In the genomic region with DNA sequence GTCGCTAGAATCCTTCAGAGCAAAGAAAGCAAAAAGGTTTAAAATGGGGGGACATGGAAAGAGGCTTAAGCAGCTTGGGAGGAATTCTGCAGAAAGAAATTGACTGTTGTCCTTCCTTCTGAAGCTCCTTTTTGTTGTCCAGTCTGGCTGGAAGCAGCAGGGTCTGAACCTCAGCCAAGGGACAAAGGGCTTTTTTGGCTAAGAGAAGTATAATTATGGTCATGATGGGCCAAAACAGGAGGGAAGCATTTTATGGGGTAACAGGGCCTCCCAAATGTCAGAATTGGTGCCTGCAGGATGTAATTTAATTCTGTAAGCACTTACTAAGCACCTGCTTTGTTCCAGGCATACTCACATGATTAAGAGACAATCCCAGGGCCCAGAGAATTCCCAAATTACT, we compare ENCODE assay signal across 17 cellular contexts.
DNase-seq lines count a peak whose midpoint lies in the region; ATAC-seq and TF ChIP-seq lines count a peak whose summit lies in the region.
"Had no signal": no experiment of that assay in that cellular context is flagged by ENCODE, and none has a peak within 500 bp of the region (broad histone marks: within the 10 kb centered on the region; RNA-seq: fewer than 3 reads in every experiment).

No MANE protein-coding gene starts in this region.

- DNase-seq in G401 (ENCODE audit: low spot score) (peak; percentile 75), NCI-H2081 treated with DMSO at 0.1 percent for 48 hours (lab: John Stamatoyannopoulos, UW) (peak; percentile 52), cerebellar cortex (ENCODE audit: low spot score) (peak; percentile 71), medulla oblongata (ENCODE audit: extremely low spot score) (peak; percentile 52), immature natural killer cell (no peak), Right ventricle myocardium superior (no peak)
- DNase-seq in CD4-positive, alpha-beta T cell: no peak
- DNase-seq: Caco-2; CD8-positive, alpha-beta memory T cell; DND-41; GF-D8; GM23248; H7 had no signal

- H3K4me1 Mint-ChIP-seq in immature natural killer cell: no peaks in the 10 kb centered on the region
- H3K4me1 Mint-ChIP-seq in CD4-positive, alpha-beta T cell (ENCODE audit: low read depth): no peaks in the 10 kb centered on the region
- H3K4me1 Mint-ChIP-seq: CD8-positive, alpha-beta memory T cell; IgD-negative memory B cell had no signal

- no peaks in the 10 kb centered on the region for H3K36me3 Mint-ChIP-seq in immature natural killer cell
- H3K36me3 Mint-ChIP-seq in CD4-positive, alpha-beta T cell (ENCODE audit: low read depth): no peaks in the 10 kb centered on the region
- H3K36me3 Mint-ChIP-seq: CD14-positive monocyte; CD8-positive, alpha-beta memory T cell; IgD-negative memory B cell had no signal

- H3K27me3 Mint-ChIP-seq in immature natural killer cell (ENCODE audit: low read depth in 3 of 3): peaks cover 0 to 1% (median 0%) of the 10 kb centered on the region in 3 donors
- peaks cover 9% of the 10 kb centered on the region for H3K27me3 Mint-ChIP-seq in CD4-positive, alpha-beta T cell
- H3K27me3 Mint-ChIP-seq: IgD-negative memory B cell had no signal

- in situ Hi-C loops in G401 (cut with HindIII; ENCODE audit: low sequenced_read_pairs): no loop called here

- no peaks in the 10 kb centered on the region for H3K9me3 ChIP-seq in CD4-positive, alpha-beta T cell (ENCODE audit: control insufficient read depth, low read length)
- H3K9me3 ChIP-seq: A549, Caco-2 had no signal

- H3K27ac Mint-ChIP-seq in immature natural killer cell: no peak overlapping the region
- no peak overlapping the region for H3K27ac Mint-ChIP-seq in CD4-positive, alpha-beta T cell
- H3K27ac Mint-ChIP-seq: CD14-positive monocyte, IgD-negative memory B cell had no signal

- H3K27ac ChIP-seq in CD4-positive, alpha-beta T cell (ENCODE audit: low read depth, low read length): no peak overlapping the region
- H3K27ac ChIP-seq: A549, GM23248 had no signal

- no peak for TF ChIP-seq CTCF in CD4-positive, alpha-beta T cell (IDR thresholded peaks at IDR 0.05)

- CTCF ChIA-PET in CD4-positive, alpha-beta T cell (lab: Charles Lee): no interaction called here

- POLR2A ChIA-PET in CD4-positive, alpha-beta T cell (lab: Charles Lee): no interaction called here

- H3K4me3 Mint-ChIP-seq in immature natural killer cell: no peak overlapping the region
- H3K4me3 Mint-ChIP-seq in CD4-positive, alpha-beta T cell: no peak overlapping the region
- H3K4me3 Mint-ChIP-seq: CD14-positive monocyte; CD8-positive, alpha-beta memory T cell; IgD-negative memory B cell had no signal

- no peaks in the 10 kb centered on the region for H3K27me3 ChIP-seq in CD4-positive, alpha-beta T cell (ENCODE audit: control insufficient read depth, insufficient read depth, low read length)

- ATAC-seq in CD4-positive, alpha-beta T cell (ENCODE audit: poor library complexity): no peak
- ATAC-seq in Right ventricle myocardium superior (ENCODE audit: poor library complexity) (no peak), GM19351 (IDR thresholded peaks at IDR 0.05; ENCODE audit: unreplicated experiment) (no peak)
- ATAC-seq: A549 had no signal

- intact Hi-C loops in CD4-positive, alpha-beta T cell (cut with DNase I, micrococcal nuclease): no loop called here
- intact Hi-C loops in Right ventricle myocardium superior (cut with DNase I): no loop called here

- H3K9me3 Mint-ChIP-seq in immature natural killer cell: no peaks in the 10 kb centered on the region
- no peaks in the 10 kb centered on the region for H3K9me3 Mint-ChIP-seq in CD4-positive, alpha-beta T cell
- H3K9me3 Mint-ChIP-seq: CD8-positive, alpha-beta memory T cell had no signal

Comparison
In these comparisons a context has a peak if more than half of its experiments do, and no peak if none do; other contexts are left out.
1. DNase-seq: peak in G401 (single experiment), NCI-H2081 treated with DMSO at 0.1 percent for 48 hours (single experiment), cerebellar cortex (single experiment) and medulla oblongata (single experiment); none in immature natural killer cell (0 of 3), CD4-positive, alpha-beta T cell (0 of 10) and Right ventricle myocardium superior (single experiment).